ENCODE assay signal across 11 cellular contexts in the genomic region with DNA sequence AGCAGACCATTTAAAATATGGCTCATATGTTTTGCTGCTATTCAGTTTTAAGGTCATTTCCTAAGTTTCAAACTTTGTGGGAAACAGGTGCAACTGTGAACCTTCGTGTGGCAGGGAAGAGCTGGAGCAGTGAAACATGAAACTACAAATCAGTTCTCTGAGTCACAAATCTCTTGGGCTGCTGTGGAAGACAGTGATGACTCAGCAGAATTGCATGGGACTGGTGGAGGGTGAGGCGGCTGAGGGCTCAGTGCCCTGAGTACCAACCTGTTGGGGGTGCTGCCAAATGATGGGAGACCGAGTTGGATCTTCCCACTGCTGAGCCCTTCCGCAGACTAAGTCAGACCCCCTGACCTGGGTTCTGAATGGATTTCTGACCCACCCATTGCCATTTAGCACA. TPM values are rescaled to one million over a fixed set of nuclear protein-coding genes. Genes with fewer than 3 reads are reported as not detected.
DNase-seq lines count a peak whose midpoint lies in the region; ATAC-seq and TF ChIP-seq lines count a peak whose summit lies in the region.
"Had no signal": no experiment of that assay in that cellular context is flagged by ENCODE, and none has a peak within 500 bp of the region (broad histone marks: within the 10 kb centered on the region; RNA-seq: fewer than 3 reads in every experiment).

No MANE protein-coding gene starts in this region.

- no peaks in the 10 kb centered on the region for H3K79me2 ChIP-seq in H9 (ENCODE audit: insufficient read depth, low read length)

- H3K4ac ChIP-seq in H9 (ENCODE audit: low read depth, low read length), result no peak overlapping the region

- no peak overlapping the region for H3K4me3 ChIP-seq in AG04450 (ENCODE audit: low read depth, low read length)
- H3K4me3 ChIP-seq: heart right ventricle, spleen, vagina had no signal

- H3K9me3 ChIP-seq in AG04450 (ENCODE audit: control insufficient read depth, insufficient read depth, low read length) (no peaks in the 10 kb centered on the region), H9 (ENCODE audit: control insufficient read depth, low read depth, low read length) (no peaks in the 10 kb centered on the region)
- H3K9me3 ChIP-seq: heart right ventricle, spleen, vagina had no signal

- no peak overlapping the region for H2BK5ac ChIP-seq in H9 (ENCODE audit: insufficient read length, low read length)

- no peak overlapping the region for H2BK20ac ChIP-seq in H9 (ENCODE audit: low read depth, low read length, poor library complexity, severe bottlenecking)

- H4K20me1 ChIP-seq in H9 (ENCODE audit: control insufficient read depth, insufficient read depth, insufficient read length), result no peaks in the 10 kb centered on the region

- H3K27ac Mint-ChIP-seq in H9, result no peak overlapping the region
- H3K27ac Mint-ChIP-seq in activated T-helper 17 cell treated with anti-CD3 and anti-CD28 coated beads, Interleukin-2, amount 50 U/mL, for 72 hours, result peak overlapping the region; percentile 48

- H3K4me3 Mint-ChIP-seq in H9, result no peak overlapping the region
- peak overlapping the region; percentile 27 for H3K4me3 Mint-ChIP-seq in activated T-helper 17 cell treated with anti-CD3 and anti-CD28 coated beads, Interleukin-2, amount 50 U/mL, for 72 hours

- H3K4me1 ChIP-seq in H9 (ENCODE audit: insufficient read depth, low read length), result peaks cover 8% of the 10 kb centered on the region; the same call in 1 of the 2 replicates

- CTCF ChIA-PET in AG04450 (lab: Charles Lee), result interaction anchor here (3.5 kb wide), 1 partner anchor 370 kb away, joined by 12 read pairs; no protein-coding TSS in a partner anchor

- H3K14ac ChIP-seq in H9 (ENCODE audit: insufficient read depth, low read length), result no peak overlapping the region

- no peaks in the 10 kb centered on the region for H3K27me3 ChIP-seq in AG04450 (ENCODE audit: control insufficient read depth, insufficient read depth, low read length)
- no peaks in the 10 kb centered on the region for H3K27me3 ChIP-seq in H9 (ENCODE audit: insufficient read depth, low read length)
- H3K27me3 ChIP-seq: heart right ventricle, spleen, vagina had no signal

- H3K4me2 ChIP-seq in H9 (ENCODE audit: insufficient read depth, insufficient read length, low read length), result no peak overlapping the region

- H3K18ac ChIP-seq in H9 (ENCODE audit: insufficient read length, low read depth, low read length), result no peak overlapping the region

- no peak overlapping the region for H3K23ac ChIP-seq in H9 (ENCODE audit: insufficient read length, low read depth, low read length)

- H3K79me1 ChIP-seq in H9 (ENCODE audit: insufficient read depth, low read depth, low read length, poor library complexity, severe bottlenecking), result no peaks in the 10 kb centered on the region

- H3K27me3 Mint-ChIP-seq in H9 (ENCODE audit: low read depth), result peaks cover 16% of the 10 kb centered on the region
- H3K27me3 Mint-ChIP-seq in activated T-helper 17 cell treated with anti-CD3 and anti-CD28 coated beads, Interleukin-2, amount 50 U/mL, for 72 hours, result no peaks in the 10 kb centered on the region

- ATAC-seq in activated T-helper 17 cell treated with anti-CD3 and anti-CD28 coated beads, Interleukin-2, amount 50 U/mL, for 72 hours (replicated peaks), result peak; percentile 46
- ATAC-seq in GM19351 (IDR thresholded peaks at IDR 0.05; ENCODE audit: unreplicated experiment), result no peak

- H4K8ac ChIP-seq in H9 (replicated peaks; ENCODE audit: insufficient read length, low read depth, low read length), result no peak overlapping the region

- no peaks in the 10 kb centered on the region for H3K36me3 Mint-ChIP-seq in H9 (ENCODE audit: insufficient read depth in 1 of 3, low read depth in 3 of 3)
- no peaks in the 10 kb centered on the region for H3K36me3 Mint-ChIP-seq in activated T-helper 17 cell treated with anti-CD3 and anti-CD28 coated beads, Interleukin-2, amount 50 U/mL, for 72 hours (ENCODE audit: low read depth)

- H4K5ac ChIP-seq in H9 (ENCODE audit: insufficient read length, low read depth, low read length), result no peak overlapping the region

- H3K27ac ChIP-seq in AG04450 (ENCODE audit: low read depth, low read length) (peak overlapping the region; percentile 65), H9 (ENCODE audit: insufficient read length, low read depth, low read length) (no peak overlapping the region)
- H3K27ac ChIP-seq: heart right ventricle, spleen, vagina had no signal

- H2AK5ac ChIP-seq in H9 (ENCODE audit: insufficient read length, low read length), result no peak overlapping the region

- no CpG with 5 or more reads among the region's 4 CpGs for WGBS in H9 (ENCODE audit: extremely low coverage, insufficient read length, low lambda C conversion rate)

- H3K9me3 Mint-ChIP-seq in H9, result no peaks in the 10 kb centered on the region
- no peaks in the 10 kb centered on the region for H3K9me3 Mint-ChIP-seq in activated T-helper 17 cell treated with anti-CD3 and anti-CD28 coated beads, Interleukin-2, amount 50 U/mL, for 72 hours

- peaks cover 8% of the 10 kb centered on the region for H3K23me2 ChIP-seq in H9 (ENCODE audit: insufficient read length, low read depth, low read length, poor library complexity, severe bottlenecking)

- no peak overlapping the region for H4K91ac ChIP-seq in H9 (ENCODE audit: insufficient read length, low read depth, low read length)

- peaks cover 18 to 21% of the 10 kb centered on the region in 2 experiments for H3K4me1 Mint-ChIP-seq in H9
- peaks cover 25% of the 10 kb centered on the region for H3K4me1 Mint-ChIP-seq in activated T-helper 17 cell treated with anti-CD3 and anti-CD28 coated beads, Interleukin-2, amount 50 U/mL, for 72 hours

- H2BK12ac ChIP-seq in H9 (ENCODE audit: insufficient read length, low read depth, low read length), result no peak overlapping the region

- H3K56ac ChIP-seq in H9 (ENCODE audit: insufficient read length, low read depth, low read length), result no peak overlapping the region

- no peak overlapping the region for H2BK15ac ChIP-seq in H9 (ENCODE audit: low read depth, low read length)

- POLR2A ChIA-PET in AG04450 (lab: Yijun Ruan, JAX), result interaction anchor here (1.1 kb wide), 1 partner anchor 9 kb away, joined by 14 read pairs; the partner anchor contains the start of gene CALM1

- no peak for TF ChIP-seq CTCF in AG04450 (IDR thresholded peaks at IDR 0.05; ENCODE audit: low read depth, low read length)
- TF ChIP-seq CTCF in H9 (conservative IDR thresholded peaks at IDR 0.05), result no peak

- H3K9ac ChIP-seq in H9 (ENCODE audit: extremely low read depth, insufficient read length, low read length), result no peak overlapping the region

- H2AFZ ChIP-seq in H9 (ENCODE audit: low read length), result no peak overlapping the region

- DNase-seq in AG04450 (ENCODE audit: low read depth, low spot score) (peak; percentile 57), H9 (peak; percentile 58), iris pigment epithelial cell (ENCODE audit: low read depth) (peak; percentile 87), NCI-H1694 (lab: John Stamatoyannopoulos, UW) (no peak), GF-D8 (lab: John Stamatoyannopoulos, UW) (no peak), NCI-H2081 treated with DMSO at 0.1 percent for 48 hours (lab: John Stamatoyannopoulos, UW) (no peak)
- DNase-seq: heart right ventricle, spleen had no signal

- no peak overlapping the region for H2BK120ac ChIP-seq in H9 (ENCODE audit: low read depth, low read length, poor library complexity, severe bottlenecking)

- no peak overlapping the region for H3T11ph ChIP-seq in H9 (ENCODE audit: low read length)

RNA-seq across cellular contexts. Expression of gene CALM1, which starts 8.4 kb away (rescaled TPM):
- polyA plus RNA-seq in AG04450 (2011; rRNA removed), result 378 and 549 TPM in 2 replicates
- 228 and 322 TPM in 2 replicates for polyA minus RNA-seq in AG04450 (2011; rRNA and poly(A)+ RNA removed)
- 354 TPM in 2 replicates for total RNA-seq in H9 (2021)
- 100 to 1,000 TPM; 594 to 651 TPM for total RNA-seq in activated T-helper 17 cell treated with anti-CD3 and anti-CD28 coated beads, Interleukin-2, amount 50 U/mL, for 72 hours

RNA-seq across cellular contexts. Expression of gene NRDE2, which starts 56.7 kb away (rescaled TPM):
- 6.9 and 7.3 TPM in 2 replicates for polyA plus RNA-seq in AG04450 (2011; rRNA removed)
- 14.0 and 17.5 TPM in 2 replicates for polyA minus RNA-seq in AG04450 (2011; rRNA and poly(A)+ RNA removed)
- total RNA-seq in H9 (2021), result 18.1 and 21.2 TPM in 2 replicates
- 10 to 100 TPM; 26.4 to 37.3 TPM for total RNA-seq in activated T-helper 17 cell treated with anti-CD3 and anti-CD28 coated beads, Interleukin-2, amount 50 U/mL, for 72 hours

Comparison
In these comparisons a context has a peak if more than half of its experiments do, and no peak if none do; other contexts are left out.
1. DNase-seq: peak in AG04450 (single experiment), H9 (single experiment) and iris pigment epithelial cell (single experiment); none in NCI-H1694 (single experiment), GF-D8 (single experiment) and NCI-H2081 treated with DMSO at 0.1 percent for 48 hours (single experiment).